ENCODE assay signal across 8 cellular contexts in the genomic region with DNA sequence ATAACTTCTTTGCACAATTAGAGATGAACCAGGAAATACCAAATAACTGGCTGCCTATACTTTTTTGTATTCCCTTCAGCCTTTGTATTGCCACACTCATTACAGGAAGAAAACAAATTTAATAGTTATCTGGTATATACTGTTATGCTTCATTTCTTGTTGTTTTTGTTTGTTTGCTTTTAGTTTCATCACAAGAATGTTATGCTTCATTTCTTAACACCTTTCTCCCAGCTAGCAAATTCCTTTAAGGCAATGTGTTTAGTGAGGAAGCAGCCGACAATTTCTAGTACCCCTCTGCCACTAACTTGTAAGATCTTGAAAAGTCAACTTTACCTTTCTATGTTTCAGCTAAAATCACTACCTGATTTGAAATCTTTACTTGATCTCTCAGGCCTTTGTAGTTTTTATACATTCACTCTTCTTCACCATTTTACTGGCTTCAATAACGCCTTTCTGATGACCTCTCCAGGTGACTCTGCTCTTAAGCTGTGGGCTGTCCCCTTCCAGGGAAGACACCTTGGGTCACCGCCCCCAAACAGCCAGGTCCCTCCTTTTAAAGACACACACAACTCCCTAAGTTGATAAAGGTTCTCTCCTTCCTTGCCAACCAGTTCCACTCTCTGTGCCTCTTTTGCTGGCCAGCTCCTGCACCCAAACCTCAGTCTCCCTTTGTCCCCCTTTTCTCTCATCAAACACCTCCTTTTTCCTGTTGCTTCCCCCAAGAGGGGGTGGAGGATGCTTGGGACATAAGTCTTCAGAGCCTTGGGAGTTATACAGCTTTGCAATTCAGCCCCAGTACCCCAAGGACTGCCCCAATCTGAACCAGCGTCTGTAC. TPM values are rescaled to one million over a fixed set of nuclear protein-coding genes. Genes with fewer than 3 reads are reported as not detected.
DNase-seq lines count a peak whose midpoint lies in the region; ATAC-seq and TF ChIP-seq lines count a peak whose summit lies in the region.

No MANE protein-coding gene starts in this region.

- peaks cover 48% of the 10 kb centered on the region for H3K4me1 Mint-ChIP-seq in activated T-cell treated with anti-CD3 and anti-CD28 coated beads, Interleukin-2, amount 50 U/mL, for 4 hours (ENCODE audit: low read depth)
- peaks cover 26 to 41% of the 10 kb centered on the region in 2 donors for H3K4me1 Mint-ChIP-seq in natural killer cell treated with Interleukin-12 subunit alpha and Interleukin-12 subunit beta and Interleukin-15 and Interleukin-18, amount 100 ng/mL, for 72 hours (ENCODE audit: low read depth in 2 of 2)

- H4K20me1 ChIP-seq in PC-3 (ENCODE audit: low read length): peaks cover 31% of the 10 kb centered on the region

- POLR2A ChIA-PET in PC-3 (lab: Charles Lee; ENCODE audit: unreplicated experiment): interaction anchor here (0.5 to 0.6 kb wide), 2 partner anchors 24 to 326 kb away, joined by 3 to 6 read pairs; no protein-coding TSS in a partner anchor

- peak in 1 of 4 donors; percentile 53 for TF ChIP-seq POLR2A in stomach (IDR thresholded peaks at IDR 0.05)

- H3K36me3 ChIP-seq in PC-3 (ENCODE audit: low read depth, low read length): no peaks in the 10 kb centered on the region
- no peaks in the 10 kb centered on the region for H3K36me3 ChIP-seq in stomach

- H3K4me3 ChIP-seq in AG10803 (ENCODE audit: low read length): peak overlapping the region; percentile 98
- peak overlapping the region; percentile 94 for H3K4me3 ChIP-seq in PC-3 (ENCODE audit: low read length)
- peak overlapping the region; percentile 85 to 95 (median 92) for H3K4me3 ChIP-seq in stomach

- H3K79me2 ChIP-seq in PC-3 (ENCODE audit: low read length): peaks cover 58% of the 10 kb centered on the region

- 4 to 10% (median 8%) methylated on average over 4 of the region's 4 CpGs for WGBS in stomach, 5 donors

- DNase-seq in AG10803 (ENCODE audit: low read depth): peak; percentile 46
- DNase-seq in HuH-7 (ENCODE audit: low spot score): peak; percentile 83
- peak; percentile 85 for DNase-seq in PC-3
- peak; percentile 70 for DNase-seq in activated T-cell treated with anti-CD3 and anti-CD28 coated beads, Interleukin-2, amount 50 U/mL, for 4 hours
- peak; percentile 45 for DNase-seq in fibroblast of peridontal ligament (ENCODE audit: extremely low read depth)
- DNase-seq in natural killer cell treated with Interleukin-12 subunit alpha and Interleukin-12 subunit beta and Interleukin-15 and Interleukin-18, amount 100 ng/mL, for 72 hours (ENCODE audit: low spot score): peak; percentile 66
- peak; percentile 79 for DNase-seq in stomach

- TF ChIP-seq CTCF in AG10803 (conservative IDR thresholded peaks at IDR 0.05; ENCODE audit: low read length) (no peak), PC-3 (conservative IDR thresholded peaks at IDR 0.05; ENCODE audit: low read depth, low read length) (no peak), stomach (IDR thresholded peaks at IDR 0.05) (no peak)

- intact Hi-C loops in PC-3 (cut with micrococcal nuclease) (no loop called here), stomach (cut with DNase I; ENCODE audit: low total_unique reads) (no loop called here)

- H3K4me1 ChIP-seq in PC-3 (ENCODE audit: insufficient read depth, low read length) (peaks cover 15% of the 10 kb centered on the region), stomach (peaks cover 34 to 62% (median 48%) of the 10 kb centered on the region in 4 donors)

- peak overlapping the region; percentile 93 for H3K4me3 Mint-ChIP-seq in activated T-cell treated with anti-CD3 and anti-CD28 coated beads, Interleukin-2, amount 50 U/mL, for 4 hours
- peak overlapping the region; percentile 95 for H3K4me3 Mint-ChIP-seq in natural killer cell treated with Interleukin-12 subunit alpha and Interleukin-12 subunit beta and Interleukin-15 and Interleukin-18, amount 100 ng/mL, for 72 hours

- peak overlapping the region; percentile 84 to 94 for H3K27ac Mint-ChIP-seq in natural killer cell treated with Interleukin-12 subunit alpha and Interleukin-12 subunit beta and Interleukin-15 and Interleukin-18, amount 100 ng/mL, for 72 hours

- peak overlapping the region; percentile 52 for H2AFZ ChIP-seq in PC-3 (ENCODE audit: low read length)

- peaks cover 1% of the 10 kb centered on the region for H3K36me3 Mint-ChIP-seq in activated T-cell treated with anti-CD3 and anti-CD28 coated beads, Interleukin-2, amount 50 U/mL, for 4 hours (ENCODE audit: insufficient read depth)
- no peaks in the 10 kb centered on the region for H3K36me3 Mint-ChIP-seq in natural killer cell treated with Interleukin-12 subunit alpha and Interleukin-12 subunit beta and Interleukin-15 and Interleukin-18, amount 100 ng/mL, for 72 hours

- H3K9ac ChIP-seq in PC-3 (ENCODE audit: low read length): peak overlapping the region; percentile 89

- TF ChIP-seq EP300 in stomach (IDR thresholded peaks at IDR 0.05): no peak

- no peaks in the 10 kb centered on the region for H3K9me3 ChIP-seq in PC-3 (ENCODE audit: low read length)
- H3K9me3 ChIP-seq in stomach: no peaks in the 10 kb centered on the region

- H3K27ac ChIP-seq in PC-3 (ENCODE audit: low read length) (peak overlapping the region; percentile 39), stomach (peak overlapping the region; percentile 85 to 99 (median 97))

- no peaks in the 10 kb centered on the region for H3F3A ChIP-seq in PC-3 (ENCODE audit: low read length, unreplicated experiment)

- no peaks in the 10 kb centered on the region for H3K9me3 Mint-ChIP-seq in activated T-cell treated with anti-CD3 and anti-CD28 coated beads, Interleukin-2, amount 50 U/mL, for 4 hours
- no peaks in the 10 kb centered on the region for H3K9me3 Mint-ChIP-seq in natural killer cell treated with Interleukin-12 subunit alpha and Interleukin-12 subunit beta and Interleukin-15 and Interleukin-18, amount 100 ng/mL, for 72 hours

- BruUV-seq in PC-3 (replicated peaks; lab: Mats Ljungman, UMichigan): TSS peak; percentile 49

- H3K27me3 Mint-ChIP-seq in activated T-cell treated with anti-CD3 and anti-CD28 coated beads, Interleukin-2, amount 50 U/mL, for 4 hours (ENCODE audit: low read depth): no peaks in the 10 kb centered on the region
- H3K27me3 Mint-ChIP-seq in natural killer cell treated with Interleukin-12 subunit alpha and Interleukin-12 subunit beta and Interleukin-15 and Interleukin-18, amount 100 ng/mL, for 72 hours: peaks cover 5 to 6% of the 10 kb centered on the region in 2 donors

- H3K27me3 ChIP-seq in PC-3 (ENCODE audit: low read length) (no peaks in the 10 kb centered on the region), stomach (no peaks in the 10 kb centered on the region)

- ATAC-seq in GM19324 (IDR thresholded peaks at IDR 0.05; ENCODE audit: low FRiP score, unreplicated experiment) (peak; percentile 33), PC-3 (peak; percentile 78)
- peak; percentile 68 for ATAC-seq in activated T-cell treated with anti-CD3 and anti-CD28 coated beads, Interleukin-2, amount 50 U/mL, for 4 hours
- ATAC-seq in natural killer cell treated with Interleukin-12 subunit alpha and Interleukin-12 subunit beta and Interleukin-15 and Interleukin-18, amount 100 ng/mL, for 72 hours: peak in 1 of 2 donors; percentile 64

- peak overlapping the region; percentile 99 for H3K4me2 ChIP-seq in PC-3 (ENCODE audit: low read length)

- CTCF ChIA-PET in PC-3 (lab: Charles Lee): interaction anchor here (0.5 to 0.7 kb wide), 3 partner anchors 11 to 511 kb away, joined by 3 read pairs; no protein-coding TSS in a partner anchor

- H3K9me2 ChIP-seq in PC-3 (replicated peaks; ENCODE audit: low read length): no peaks in the 10 kb centered on the region

RNA-seq across cellular contexts. Expression of gene NCOA6, which starts 1.2 kb away (rescaled TPM):
- 9.8 and 10.2 TPM in 2 replicates for total RNA-seq in PC-3 (2014; rRNA removed)
- total RNA-seq in activated T-cell treated with anti-CD3 and anti-CD28 coated beads, Interleukin-2, amount 50 U/mL, for 4 hours: 10 to 100 TPM; 18.9 to 23.0 (median 19.7) TPM
- total RNA-seq in natural killer cell treated with Interleukin-12 subunit alpha and Interleukin-12 subunit beta and Interleukin-15 and Interleukin-18, amount 100 ng/mL, for 72 hours: 10 to 100 TPM; 24.7 to 30.7 TPM
- total RNA-seq in stomach: 10 to 100 TPM in 4 of 5 donors, 1 to 10 TPM in 1; 9.7 to 63.8 (median 29.2) TPM
- 10 to 100 TPM; 13.6 to 21.0 (median 15.2) TPM for polyA plus RNA-seq in stomach

RNA-seq across cellular contexts. Expression of gene GGT7, which starts 48.4 kb away (rescaled TPM):
- total RNA-seq in PC-3 (2014; rRNA removed): 1.5 and 3.2 TPM in 2 replicates
- 10 to 100 TPM; 11.6 to 13.5 (median 13.2) TPM for total RNA-seq in activated T-cell treated with anti-CD3 and anti-CD28 coated beads, Interleukin-2, amount 50 U/mL, for 4 hours
- total RNA-seq in natural killer cell treated with Interleukin-12 subunit alpha and Interleukin-12 subunit beta and Interleukin-15 and Interleukin-18, amount 100 ng/mL, for 72 hours: 1 to 10 TPM; 4.0 to 7.3 TPM
- 10 to 100 TPM; 10.5 to 29.0 (median 19.2) TPM for total RNA-seq in stomach
- 10 to 100 TPM in 1 of 3 donors, 1 to 10 TPM in 2; 4.1 to 12.8 (median 8.4) TPM for polyA plus RNA-seq in stomach

RNA-seq across cellular contexts. Expression of gene ACSS2, which starts 52.2 kb away (rescaled TPM):
- total RNA-seq in PC-3 (2014; rRNA removed) (78.9 and 125 TPM in 2 replicates), stomach (1,000 to 10,000 TPM in 1 of 5 donors, 100 to 1,000 TPM in 3, 10 to 100 TPM in 1; 98.8 to 1,709 (median 162) TPM)
- total RNA-seq in activated T-cell treated with anti-CD3 and anti-CD28 coated beads, Interleukin-2, amount 50 U/mL, for 4 hours: 10 to 100 TPM in 2 of 3 donors, 1 to 10 TPM in 1; 6.0 to 10.6 (median 10.4) TPM
- 10 to 100 TPM in 1 of 2 donors, 1 to 10 TPM in 1; 2.4 to 13.4 TPM for total RNA-seq in natural killer cell treated with Interleukin-12 subunit alpha and Interleukin-12 subunit beta and Interleukin-15 and Interleukin-18, amount 100 ng/mL, for 72 hours
- polyA plus RNA-seq in stomach: 100 to 1,000 TPM in 1 of 3 donors, 10 to 100 TPM in 2; 59.0 to 120 (median 68.5) TPM
